ENCODE assay signal across 16 cellular contexts in genomic region chr13:107266657-107267056, GRCh38.
DNase-seq lines count a peak whose midpoint lies in the region; ATAC-seq and TF ChIP-seq lines count a peak whose summit lies in the region.
"Had no signal": no experiment of that assay in that cellular context is flagged by ENCODE, and none has a peak within 500 bp of the region (broad histone marks: within the 10 kb centered on the region; RNA-seq: fewer than 3 reads in every experiment).

No MANE protein-coding gene starts in this region.

- H3K4me1 ChIP-seq in RWPE2 (ENCODE audit: insufficient read depth, poor library complexity, severe bottlenecking) (no peaks in the 10 kb centered on the region), heart left ventricle (no peaks in the 10 kb centered on the region)

- H3K27me3 ChIP-seq in RWPE2 (ENCODE audit: insufficient read depth, poor library complexity, severe bottlenecking) (no peaks in the 10 kb centered on the region), heart left ventricle (no peaks in the 10 kb centered on the region)

- H3K4me3 ChIP-seq in RWPE2 (ENCODE audit: severe bottlenecking) (no peak overlapping the region), fibroblast of villous mesenchyme (ENCODE audit: low read depth, low read length) (no peak overlapping the region), heart left ventricle (no peak overlapping the region)

- TF ChIP-seq CTCF in RWPE2 (IDR thresholded peaks at IDR 0.05; ENCODE audit: poor library complexity, severe bottlenecking) (no peak), fibroblast of villous mesenchyme (IDR thresholded peaks at IDR 0.05; ENCODE audit: insufficient read depth, low read depth, low read length) (no peak), heart left ventricle (IDR thresholded peaks at IDR 0.05) (no peak)

- H3K36me3 ChIP-seq in RWPE2 (ENCODE audit: low read depth): no peaks in the 10 kb centered on the region
- H3K36me3 ChIP-seq in heart left ventricle: no peaks in the 10 kb centered on the region

- TF ChIP-seq POLR2A in heart left ventricle (IDR thresholded peaks at IDR 0.05): no peak

- 75 to 86% (median 82%) methylated on average over 1 of the region's 1 CpG for WGBS in heart left ventricle, 4 donors

- intact Hi-C loops in heart left ventricle (cut with DNase I): no loop called here

- H3K9me3 ChIP-seq in RWPE2 (ENCODE audit: severe bottlenecking) (no peaks in the 10 kb centered on the region), heart left ventricle (no peaks in the 10 kb centered on the region)

- DNase-seq in DMS53 treated with DMSO at 0.1 percent for 48 hours (lab: John Stamatoyannopoulos, UW; ENCODE audit: unreplicated experiment): peak; percentile 15
- DNase-seq in NCI-H2029 treated with DMSO at 0.1 percent for 48 hours (lab: John Stamatoyannopoulos, UW): peak; percentile 44
- no peak for DNase-seq in RWPE2 (ENCODE audit: low spot score)
- DNase-seq in fibroblast of villous mesenchyme (ENCODE audit: low read depth): peak; percentile 23
- no peak for DNase-seq in NCI-H1436 (lab: John Stamatoyannopoulos, UW)
- no peak for DNase-seq in NCI-H526 (lab: John Stamatoyannopoulos, UW)
- no peak for DNase-seq in GM19240 (ENCODE audit: insufficient read length, low spot score)
- DNase-seq in heart left ventricle: no peak
- DNase-seq: ACHN, AML-193, H9, Kasumi-1, NCI-H1105, NCI-H187 treated with DMSO at 0.1 percent for 48 hours, NCI-H82 had no signal

- peak; percentile 66 for ATAC-seq in RWPE2 (ENCODE audit: low read depth)
- no peak for ATAC-seq in heart left ventricle
- ATAC-seq: Right ventricle myocardium inferior had no signal

- H3K27ac ChIP-seq in RWPE2 (ENCODE audit: poor library complexity, severe bottlenecking): no peak overlapping the region
- no peak overlapping the region for H3K27ac ChIP-seq in heart left ventricle

Comparison
In these comparisons a context has a peak if more than half of its experiments do, and no peak if none do; other contexts are left out.
1. DNase-seq: peak in DMS53 treated with DMSO at 0.1 percent for 48 hours (single experiment), NCI-H2029 treated with DMSO at 0.1 percent for 48 hours (single experiment) and fibroblast of villous mesenchyme (single experiment); none in RWPE2 (single experiment), NCI-H1436 (single experiment), NCI-H526 (0 of 2), GM19240 (single experiment) and heart left ventricle (0 of 5).